ENCODE assay signal across 1 cellular context in the genomic region with DNA sequence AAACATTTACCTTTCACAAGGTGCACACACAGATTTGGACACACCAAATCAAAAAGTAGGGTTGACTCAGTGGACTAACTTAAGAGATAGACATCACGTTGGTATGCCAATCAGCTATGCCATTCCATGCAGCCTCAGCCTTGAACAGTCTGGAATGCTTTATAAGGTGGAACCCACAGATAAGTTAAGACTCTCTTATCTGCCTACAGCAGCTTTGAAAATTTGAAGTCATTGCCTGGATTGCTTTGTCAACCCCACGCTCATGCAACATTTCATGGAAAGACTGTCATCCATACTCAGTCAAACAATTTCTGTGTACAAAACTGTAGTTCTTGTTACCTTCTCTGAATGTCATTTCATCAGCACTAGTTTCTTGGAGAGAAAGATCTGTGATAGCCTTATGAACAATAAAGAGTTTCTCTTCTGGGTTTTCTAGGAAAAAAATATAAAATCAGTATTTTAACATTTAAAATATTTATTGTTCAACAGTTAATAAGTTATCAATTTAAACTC.
TF ChIP-seq lines count a peak whose summit lies in the region.

No MANE protein-coding gene starts in this region.

TF ChIP-seq in K562, 482 proteins besides CTCF, POLR2A, EP300 and RAD21 (continued from another document and continues in another):
- TF ChIP-seq, protein P1, sequence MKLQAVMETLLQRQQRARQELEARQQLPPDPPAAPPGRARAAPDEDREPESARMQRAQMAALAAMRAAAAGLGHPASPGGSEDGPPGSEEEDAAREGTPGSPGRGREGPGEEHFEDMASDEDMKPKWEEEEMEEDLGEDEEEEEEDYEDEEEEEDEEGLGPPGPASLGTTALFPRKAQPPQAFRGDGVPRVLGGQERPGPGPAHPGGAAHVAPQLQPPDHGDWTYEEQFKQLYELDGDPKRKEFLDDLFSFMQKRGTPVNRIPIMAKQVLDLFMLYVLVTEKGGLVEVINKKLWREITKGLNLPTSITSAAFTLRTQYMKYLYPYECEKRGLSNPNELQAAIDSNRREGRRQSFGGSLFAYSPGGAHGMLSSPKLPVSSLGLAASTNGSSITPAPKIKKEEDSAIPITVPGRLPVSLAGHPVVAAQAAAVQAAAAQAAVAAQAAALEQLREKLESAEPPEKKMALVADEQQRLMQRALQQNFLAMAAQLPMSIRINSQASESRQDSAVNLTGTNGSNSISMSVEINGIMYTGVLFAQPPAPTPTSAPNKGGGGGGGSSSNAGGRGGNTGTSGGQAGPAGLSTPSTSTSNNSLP (IDR thresholded peaks at IDR 0.05; ENCODE audit: borderline replicate concordance, low read depth, low read length), result peak; percentile 35; the same call in 1 of the 2 replicates
- TF ChIP-seq STAT5A (IDR thresholded peaks at IDR 0.05; ENCODE audit: borderline replicate concordance, low read length), result peak; percentile 99
- TF ChIP-seq, protein P2, sequence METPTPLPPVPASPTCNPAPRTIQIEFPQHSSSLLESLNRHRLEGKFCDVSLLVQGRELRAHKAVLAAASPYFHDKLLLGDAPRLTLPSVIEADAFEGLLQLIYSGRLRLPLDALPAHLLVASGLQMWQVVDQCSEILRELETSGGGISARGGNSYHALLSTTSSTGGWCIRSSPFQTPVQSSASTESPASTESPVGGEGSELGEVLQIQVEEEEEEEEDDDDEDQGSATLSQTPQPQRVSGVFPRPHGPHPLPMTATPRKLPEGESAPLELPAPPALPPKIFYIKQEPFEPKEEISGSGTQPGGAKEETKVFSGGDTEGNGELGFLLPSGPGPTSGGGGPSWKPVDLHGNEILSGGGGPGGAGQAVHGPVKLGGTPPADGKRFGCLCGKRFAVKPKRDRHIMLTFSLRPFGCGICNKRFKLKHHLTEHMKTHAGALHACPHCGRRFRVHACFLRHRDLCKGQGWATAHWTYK (CRISPR knock-in tag; IDR thresholded peaks at IDR 0.05), result peak; percentile 94
- TF ChIP-seq, protein P3, sequence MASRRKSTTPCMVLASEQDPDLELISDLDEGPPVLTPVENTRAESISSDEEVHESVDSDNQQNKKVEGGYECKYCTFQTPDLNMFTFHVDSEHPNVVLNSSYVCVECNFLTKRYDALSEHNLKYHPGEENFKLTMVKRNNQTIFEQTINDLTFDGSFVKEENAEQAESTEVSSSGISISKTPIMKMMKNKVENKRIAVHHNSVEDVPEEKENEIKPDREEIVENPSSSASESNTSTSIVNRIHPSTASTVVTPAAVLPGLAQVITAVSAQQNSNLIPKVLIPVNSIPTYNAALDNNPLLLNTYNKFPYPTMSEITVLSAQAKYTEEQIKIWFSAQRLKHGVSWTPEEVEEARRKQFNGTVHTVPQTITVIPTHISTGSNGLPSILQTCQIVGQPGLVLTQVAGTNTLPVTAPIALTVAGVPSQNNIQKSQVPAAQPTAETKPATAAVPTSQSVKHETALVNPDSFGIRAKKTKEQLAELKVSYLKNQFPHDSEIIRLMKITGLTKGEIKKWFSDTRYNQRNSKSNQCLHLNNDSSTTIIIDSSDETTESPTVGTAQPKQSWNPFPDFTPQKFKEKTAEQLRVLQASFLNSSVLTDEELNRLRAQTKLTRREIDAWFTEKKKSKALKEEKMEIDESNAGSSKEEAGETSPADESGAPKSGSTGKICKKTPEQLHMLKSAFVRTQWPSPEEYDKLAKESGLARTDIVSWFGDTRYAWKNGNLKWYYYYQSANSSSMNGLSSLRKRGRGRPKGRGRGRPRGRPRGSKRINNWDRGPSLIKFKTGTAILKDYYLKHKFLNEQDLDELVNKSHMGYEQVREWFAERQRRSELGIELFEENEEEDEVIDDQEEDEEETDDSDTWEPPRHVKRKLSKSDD (conservative IDR thresholded peaks at IDR 0.05; ENCODE audit: low read length), result no peak
- TF ChIP-seq SUPT5H (IDR thresholded peaks at IDR 0.05), result no peak
- TF ChIP-seq, protein P4, sequence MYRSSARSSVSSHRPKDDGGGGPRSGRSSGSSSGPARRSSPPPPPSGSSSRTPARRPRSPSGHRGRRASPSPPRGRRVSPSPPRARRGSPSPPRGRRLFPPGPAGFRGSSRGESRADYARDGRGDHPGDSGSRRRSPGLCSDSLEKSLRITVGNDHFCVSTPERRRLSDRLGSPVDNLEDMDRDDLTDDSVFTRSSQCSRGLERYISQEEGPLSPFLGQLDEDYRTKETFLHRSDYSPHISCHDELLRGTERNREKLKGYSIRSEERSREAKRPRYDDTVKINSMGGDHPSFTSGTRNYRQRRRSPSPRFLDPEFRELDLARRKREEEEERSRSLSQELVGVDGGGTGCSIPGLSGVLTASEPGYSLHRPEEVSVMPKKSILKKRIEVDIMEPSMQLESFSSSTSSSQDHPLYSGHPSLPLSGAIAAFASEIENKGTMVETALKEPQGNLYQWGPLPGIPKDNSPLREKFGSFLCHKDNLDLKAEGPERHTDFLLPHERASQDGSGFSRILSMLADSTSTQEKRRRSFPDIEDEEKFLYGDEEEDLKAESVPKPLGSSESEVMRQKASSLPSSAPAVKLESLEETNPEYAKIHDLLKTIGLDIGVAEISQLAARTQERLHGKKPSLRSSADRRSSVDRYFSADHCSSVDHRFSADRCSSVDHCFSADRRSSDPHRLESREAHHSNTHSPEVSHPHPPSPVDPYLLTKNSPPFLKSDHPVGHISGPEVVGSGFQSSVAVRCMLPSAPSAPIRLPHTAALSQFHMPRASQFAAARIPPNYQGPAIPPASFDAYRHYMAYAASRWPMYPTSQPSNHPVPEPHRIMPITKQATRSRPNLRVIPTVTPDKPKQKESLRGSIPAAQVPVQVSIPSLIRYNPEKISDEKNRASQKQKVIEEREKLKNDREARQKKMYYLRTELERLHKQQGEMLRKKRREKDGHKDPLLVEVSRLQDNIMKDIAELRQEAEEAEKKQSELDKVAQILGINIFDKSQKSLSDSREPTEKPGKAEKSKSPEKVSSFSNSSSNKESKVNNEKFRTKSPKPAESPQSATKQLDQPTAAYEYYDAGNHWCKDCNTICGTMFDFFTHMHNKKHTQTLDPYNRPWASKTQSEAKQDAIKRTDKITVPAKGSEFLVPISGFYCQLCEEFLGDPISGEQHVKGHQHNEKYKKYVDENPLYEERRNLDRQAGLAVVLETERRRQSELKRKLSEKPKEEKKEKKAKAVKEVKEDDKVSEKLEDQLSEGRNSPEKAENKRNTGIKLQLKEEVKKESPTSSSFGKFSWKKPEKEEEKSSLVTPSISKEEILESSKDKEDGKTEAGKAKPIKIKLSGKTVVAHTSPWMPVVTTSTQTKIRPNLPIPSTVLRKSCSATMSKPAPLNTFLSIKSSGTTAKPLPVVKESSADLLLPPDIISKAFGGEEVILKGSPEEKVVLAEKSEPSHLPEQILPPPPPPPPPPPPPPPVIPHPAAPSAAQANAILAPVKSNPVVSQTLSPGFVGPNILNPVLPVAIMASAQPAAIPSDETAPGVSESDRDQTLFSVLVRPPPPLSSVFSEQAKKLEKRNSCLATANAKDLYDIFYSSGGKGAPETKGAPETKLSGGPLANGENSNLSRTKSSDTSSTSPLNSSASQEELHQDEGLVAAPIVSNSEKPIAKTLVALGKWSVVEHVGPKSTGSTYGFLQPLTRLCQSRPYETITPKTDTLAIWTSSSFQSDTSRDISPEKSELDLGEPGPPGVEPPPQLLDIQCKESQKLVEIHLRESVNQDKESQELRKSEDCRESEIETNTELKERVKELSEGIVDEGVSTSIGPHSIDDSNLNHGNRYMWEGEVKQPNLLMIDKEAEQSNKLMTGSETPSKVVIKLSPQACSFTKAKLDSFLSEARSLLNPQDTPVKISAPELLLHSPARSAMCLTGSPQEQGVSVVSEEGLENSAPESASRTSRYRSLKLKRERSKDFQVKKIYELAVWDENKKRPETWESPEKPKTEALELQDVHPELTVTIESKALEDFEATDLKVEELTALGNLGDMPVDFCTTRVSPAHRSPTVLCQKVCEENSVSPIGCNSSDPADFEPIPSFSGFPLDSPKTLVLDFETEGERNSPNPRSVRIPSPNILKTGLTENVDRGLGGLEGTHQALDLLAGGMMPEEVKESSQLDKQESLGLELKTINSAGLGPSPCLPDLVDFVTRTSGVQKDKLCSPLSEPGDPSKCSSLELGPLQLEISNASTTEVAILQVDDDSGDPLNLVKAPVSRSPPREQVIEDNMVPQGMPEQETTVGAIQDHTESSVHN (IDR thresholded peaks at IDR 0.05; ENCODE audit: borderline replicate concordance in 1 of 2, low read depth in 1 of 2), result peak; percentile 72 to 94; a peak in 3 of 4 replicates
- no peak for TF ChIP-seq HNRNPL (IDR thresholded peaks at IDR 0.05; ENCODE audit: low read depth, low read length)
- TF ChIP-seq SP1 (CRISPR knock-in tag; IDR thresholded peaks at IDR 0.05), result peak; percentile 47; the same call in 1 of the 2 replicates
- no peak for TF ChIP-seq ARHGAP35 (IDR thresholded peaks at IDR 0.05; ENCODE audit: partially characterized antibody)
- TF ChIP-seq ZNF76 (CRISPR knock-in tag; IDR thresholded peaks at IDR 0.05; ENCODE audit: borderline replicate concordance), result no peak
- peak; percentile 58; the same call in 1 of the 2 replicates for TF ChIP-seq ESRRA (IDR thresholded peaks at IDR 0.05; ENCODE audit: borderline replicate concordance, low read depth)
- no peak for TF ChIP-seq IRF2 (CRISPR knock-in tag; IDR thresholded peaks at IDR 0.05)
- TF ChIP-seq ZNF766 (CRISPR knock-in tag; conservative IDR thresholded peaks at IDR 0.05), result peak; percentile 98
- TF ChIP-seq, protein P5, sequence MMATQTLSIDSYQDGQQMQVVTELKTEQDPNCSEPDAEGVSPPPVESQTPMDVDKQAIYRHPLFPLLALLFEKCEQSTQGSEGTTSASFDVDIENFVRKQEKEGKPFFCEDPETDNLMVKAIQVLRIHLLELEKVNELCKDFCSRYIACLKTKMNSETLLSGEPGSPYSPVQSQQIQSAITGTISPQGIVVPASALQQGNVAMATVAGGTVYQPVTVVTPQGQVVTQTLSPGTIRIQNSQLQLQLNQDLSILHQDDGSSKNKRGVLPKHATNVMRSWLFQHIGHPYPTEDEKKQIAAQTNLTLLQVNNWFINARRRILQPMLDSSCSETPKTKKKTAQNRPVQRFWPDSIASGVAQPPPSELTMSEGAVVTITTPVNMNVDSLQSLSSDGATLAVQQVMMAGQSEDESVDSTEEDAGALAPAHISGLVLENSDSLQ (IDR thresholded peaks at IDR 0.05), result peak; percentile 92
- TF ChIP-seq, protein P6, sequence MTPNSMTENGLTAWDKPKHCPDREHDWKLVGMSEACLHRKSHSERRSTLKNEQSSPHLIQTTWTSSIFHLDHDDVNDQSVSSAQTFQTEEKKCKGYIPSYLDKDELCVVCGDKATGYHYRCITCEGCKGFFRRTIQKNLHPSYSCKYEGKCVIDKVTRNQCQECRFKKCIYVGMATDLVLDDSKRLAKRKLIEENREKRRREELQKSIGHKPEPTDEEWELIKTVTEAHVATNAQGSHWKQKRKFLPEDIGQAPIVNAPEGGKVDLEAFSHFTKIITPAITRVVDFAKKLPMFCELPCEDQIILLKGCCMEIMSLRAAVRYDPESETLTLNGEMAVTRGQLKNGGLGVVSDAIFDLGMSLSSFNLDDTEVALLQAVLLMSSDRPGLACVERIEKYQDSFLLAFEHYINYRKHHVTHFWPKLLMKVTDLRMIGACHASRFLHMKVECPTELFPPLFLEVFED (CRISPR knock-in tag; conservative IDR thresholded peaks at IDR 0.05), result peak; percentile 94
- TF ChIP-seq GABPA (tag; conservative IDR thresholded peaks at IDR 0.05; ENCODE audit: low read depth), result no peak
- no peak for TF ChIP-seq SIX5 (IDR thresholded peaks at IDR 0.05; ENCODE audit: borderline replicate concordance in 1 of 2, insufficient read depth in 1 of 2, low read depth in 1 of 2, low read length in 2 of 2)
- peak; percentile 98 for TF ChIP-seq PHB2 (IDR thresholded peaks at IDR 0.05; ENCODE audit: low read depth)
- TF ChIP-seq KAT7 (CRISPR knock-in tag; IDR thresholded peaks at IDR 0.05; ENCODE audit: borderline replicate concordance), result no peak
- TF ChIP-seq PRMT5 (CRISPR knock-in tag; IDR thresholded peaks at IDR 0.05), result no peak
- TF ChIP-seq, protein P7, sequence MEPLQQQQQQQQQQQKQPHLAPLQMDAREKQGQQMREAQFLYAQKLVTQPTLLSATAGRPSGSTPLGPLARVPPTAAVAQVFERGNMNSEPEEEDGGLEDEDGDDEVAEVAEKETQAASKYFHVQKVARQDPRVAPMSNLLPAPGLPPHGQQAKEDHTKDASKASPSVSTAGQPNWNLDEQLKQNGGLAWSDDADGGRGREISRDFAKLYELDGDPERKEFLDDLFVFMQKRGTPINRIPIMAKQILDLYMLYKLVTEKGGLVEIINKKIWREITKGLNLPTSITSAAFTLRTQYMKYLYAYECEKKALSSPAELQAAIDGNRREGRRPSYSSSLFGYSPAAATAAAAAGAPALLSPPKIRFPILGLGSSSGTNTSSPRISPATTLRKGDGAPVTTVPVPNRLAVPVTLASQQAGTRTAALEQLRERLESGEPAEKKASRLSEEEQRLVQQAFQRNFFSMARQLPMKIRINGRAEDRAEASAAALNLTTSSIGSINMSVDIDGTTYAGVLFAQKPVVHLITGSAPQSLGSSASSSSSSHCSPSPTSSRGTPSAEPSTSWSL (CRISPR knock-in tag; IDR thresholded peaks at IDR 0.05; ENCODE audit: borderline replicate concordance), result no peak
- TF ChIP-seq FOS (IDR thresholded peaks at IDR 0.05; ENCODE audit: extremely low read depth, insufficient read length), result no peak
- TF ChIP-seq, protein P8, sequence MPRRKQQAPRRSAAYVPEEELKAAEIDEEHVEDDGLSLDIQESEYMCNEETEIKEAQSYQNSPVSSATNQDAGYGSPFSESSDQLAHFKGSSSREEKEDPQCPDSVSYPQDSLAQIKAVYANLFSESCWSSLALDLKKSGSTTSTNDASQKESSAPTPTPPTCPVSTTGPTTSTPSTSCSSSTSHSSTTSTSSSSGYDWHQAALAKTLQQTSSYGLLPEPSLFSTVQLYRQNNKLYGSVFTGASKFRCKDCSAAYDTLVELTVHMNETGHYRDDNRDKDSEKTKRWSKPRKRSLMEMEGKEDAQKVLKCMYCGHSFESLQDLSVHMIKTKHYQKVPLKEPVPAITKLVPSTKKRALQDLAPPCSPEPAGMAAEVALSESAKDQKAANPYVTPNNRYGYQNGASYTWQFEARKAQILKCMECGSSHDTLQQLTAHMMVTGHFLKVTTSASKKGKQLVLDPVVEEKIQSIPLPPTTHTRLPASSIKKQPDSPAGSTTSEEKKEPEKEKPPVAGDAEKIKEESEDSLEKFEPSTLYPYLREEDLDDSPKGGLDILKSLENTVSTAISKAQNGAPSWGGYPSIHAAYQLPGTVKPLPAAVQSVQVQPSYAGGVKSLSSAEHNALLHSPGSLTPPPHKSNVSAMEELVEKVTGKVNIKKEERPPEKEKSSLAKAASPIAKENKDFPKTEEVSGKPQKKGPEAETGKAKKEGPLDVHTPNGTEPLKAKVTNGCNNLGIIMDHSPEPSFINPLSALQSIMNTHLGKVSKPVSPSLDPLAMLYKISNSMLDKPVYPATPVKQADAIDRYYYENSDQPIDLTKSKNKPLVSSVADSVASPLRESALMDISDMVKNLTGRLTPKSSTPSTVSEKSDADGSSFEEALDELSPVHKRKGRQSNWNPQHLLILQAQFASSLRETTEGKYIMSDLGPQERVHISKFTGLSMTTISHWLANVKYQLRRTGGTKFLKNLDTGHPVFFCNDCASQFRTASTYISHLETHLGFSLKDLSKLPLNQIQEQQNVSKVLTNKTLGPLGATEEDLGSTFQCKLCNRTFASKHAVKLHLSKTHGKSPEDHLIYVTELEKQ (CRISPR knock-in tag; IDR thresholded peaks at IDR 0.05), result no peak
